In the genomic region with DNA sequence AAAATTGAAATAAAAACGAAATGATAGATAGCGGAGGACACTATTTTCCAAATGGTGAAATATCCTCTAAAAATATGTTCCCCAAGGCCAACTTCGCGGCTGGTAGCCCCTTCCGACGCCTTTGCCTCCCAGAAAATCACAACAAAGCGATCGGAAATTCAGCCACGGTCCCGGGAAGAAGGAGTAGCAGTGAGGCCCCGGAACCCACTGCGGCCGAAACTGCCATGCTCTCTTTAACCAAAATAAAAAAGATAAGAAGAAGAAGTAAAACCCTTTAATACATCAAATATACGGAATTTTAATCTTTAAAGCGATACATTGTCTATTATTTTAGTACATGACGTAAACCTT, we compare ENCODE assay signal across 1 cellular context.
TF ChIP-seq lines count a peak whose summit lies in the region.

No MANE protein-coding gene starts in this region.

TF ChIP-seq in liver, 16 proteins besides CTCF, POLR2A, EP300 and RAD21 (continued from another document):
- TF ChIP-seq, protein P1, sequence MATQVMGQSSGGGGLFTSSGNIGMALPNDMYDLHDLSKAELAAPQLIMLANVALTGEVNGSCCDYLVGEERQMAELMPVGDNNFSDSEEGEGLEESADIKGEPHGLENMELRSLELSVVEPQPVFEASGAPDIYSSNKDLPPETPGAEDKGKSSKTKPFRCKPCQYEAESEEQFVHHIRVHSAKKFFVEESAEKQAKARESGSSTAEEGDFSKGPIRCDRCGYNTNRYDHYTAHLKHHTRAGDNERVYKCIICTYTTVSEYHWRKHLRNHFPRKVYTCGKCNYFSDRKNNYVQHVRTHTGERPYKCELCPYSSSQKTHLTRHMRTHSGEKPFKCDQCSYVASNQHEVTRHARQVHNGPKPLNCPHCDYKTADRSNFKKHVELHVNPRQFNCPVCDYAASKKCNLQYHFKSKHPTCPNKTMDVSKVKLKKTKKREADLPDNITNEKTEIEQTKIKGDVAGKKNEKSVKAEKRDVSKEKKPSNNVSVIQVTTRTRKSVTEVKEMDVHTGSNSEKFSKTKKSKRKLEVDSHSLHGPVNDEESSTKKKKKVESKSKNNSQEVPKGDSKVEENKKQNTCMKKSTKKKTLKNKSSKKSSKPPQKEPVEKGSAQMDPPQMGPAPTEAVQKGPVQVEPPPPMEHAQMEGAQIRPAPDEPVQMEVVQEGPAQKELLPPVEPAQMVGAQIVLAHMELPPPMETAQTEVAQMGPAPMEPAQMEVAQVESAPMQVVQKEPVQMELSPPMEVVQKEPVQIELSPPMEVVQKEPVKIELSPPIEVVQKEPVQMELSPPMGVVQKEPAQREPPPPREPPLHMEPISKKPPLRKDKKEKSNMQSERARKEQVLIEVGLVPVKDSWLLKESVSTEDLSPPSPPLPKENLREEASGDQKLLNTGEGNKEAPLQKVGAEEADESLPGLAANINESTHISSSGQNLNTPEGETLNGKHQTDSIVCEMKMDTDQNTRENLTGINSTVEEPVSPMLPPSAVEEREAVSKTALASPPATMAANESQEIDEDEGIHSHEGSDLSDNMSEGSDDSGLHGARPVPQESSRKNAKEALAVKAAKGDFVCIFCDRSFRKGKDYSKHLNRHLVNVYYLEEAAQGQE (IDR thresholded peaks at IDR 0.05) = no peak
- TF ChIP-seq NR2F2 (IDR thresholded peaks at IDR 0.05) = no peak
- no peak for TF ChIP-seq TAF1 (conservative IDR thresholded peaks at IDR 0.05)
- TF ChIP-seq HNF4G (IDR thresholded peaks at IDR 0.05) = no peak
- no peak for TF ChIP-seq FOXA1 (IDR thresholded peaks at IDR 0.05)
- TF ChIP-seq SP1 (IDR thresholded peaks at IDR 0.05) = no peak
- no peak for TF ChIP-seq HNF4A (conservative IDR thresholded peaks at IDR 0.05)
TF ChIP-seq in liver: peak in this region for 0.
